16 cellular contexts compared by ENCODE assay signal in the genomic region with DNA sequence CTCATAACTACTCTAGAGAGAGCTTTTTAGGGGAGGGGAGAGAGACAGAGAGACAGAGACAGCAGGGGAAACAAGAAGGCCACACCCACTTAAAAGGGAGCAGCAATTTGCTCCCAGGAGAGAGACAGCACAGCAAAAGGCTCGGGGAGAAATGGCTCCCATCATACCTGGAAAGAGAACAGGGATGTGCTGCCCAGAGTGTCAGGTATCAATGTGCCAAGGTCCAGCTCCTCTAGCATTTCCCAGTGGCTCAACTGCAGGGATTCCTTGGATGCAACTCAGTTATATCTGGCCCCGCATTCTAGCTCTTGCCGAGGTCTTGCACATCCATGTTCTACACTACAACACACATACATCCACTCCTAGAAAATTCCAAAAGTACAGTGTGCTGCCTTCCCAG.
DNase-seq lines count a peak whose midpoint lies in the region; ATAC-seq and TF ChIP-seq lines count a peak whose summit lies in the region.
"Had no signal": no experiment of that assay in that cellular context is flagged by ENCODE, and none has a peak within 500 bp of the region (broad histone marks: within the 10 kb centered on the region; RNA-seq: fewer than 3 reads in every experiment).

No MANE protein-coding gene starts in this region.

- intact Hi-C loops in psoas muscle (cut with DNase I): no loop called here
- intact Hi-C loops in right lobe of liver (cut with DNase I): no loop called here
- intact Hi-C loops in dorsolateral prefrontal cortex (cut with DNase I): no loop called here

- H3K4me1 ChIP-seq in psoas muscle (no peaks in the 10 kb centered on the region), right lobe of liver (no peaks in the 10 kb centered on the region)
- H3K4me1 ChIP-seq: BE2C; BLaER1 treated with 17β-estradiol and CSF1 and Interleukin-3, amounts not matched to agents 10 nM and 100 nM; Caco-2 had no signal

- TF ChIP-seq CTCF in psoas muscle (IDR thresholded peaks at IDR 0.05) (no peak), right lobe of liver (IDR thresholded peaks at IDR 0.05) (no peak), dorsolateral prefrontal cortex (IDR thresholded peaks at IDR 0.05 in 54 of 56, conservative IDR thresholded peaks at IDR 0.05 in 2 of 56; ENCODE audit: low read depth in 1 of 56, partially characterized antibody in 56 of 56) (no peak)

- H3K27ac ChIP-seq in psoas muscle: no peak overlapping the region
- H3K27ac ChIP-seq in right lobe of liver: no peak overlapping the region
- H3K27ac ChIP-seq in dorsolateral prefrontal cortex: no peak overlapping the region
- H3K27ac ChIP-seq: BLaER1 treated with 17β-estradiol and CSF1 and Interleukin-3, amounts not matched to agents 10 nM and 100 nM; C4-2B had no signal

- H3K4me3 ChIP-seq in psoas muscle: no peak overlapping the region
- H3K4me3 ChIP-seq in right lobe of liver: no peak overlapping the region
- H3K4me3 ChIP-seq in dorsolateral prefrontal cortex: no peak overlapping the region
- H3K4me3 ChIP-seq: BLaER1 treated with 17β-estradiol and CSF1 and Interleukin-3, amounts not matched to agents 10 nM and 100 nM had no signal

- H3K9me3 ChIP-seq in psoas muscle (no peaks in the 10 kb centered on the region), right lobe of liver (no peaks in the 10 kb centered on the region)
- H3K9me3 ChIP-seq: BE2C had no signal

- H3K36me3 ChIP-seq in psoas muscle (ENCODE audit: insufficient read depth in 1 of 2, low read depth in 1 of 2) (no peaks in the 10 kb centered on the region), right lobe of liver (no peaks in the 10 kb centered on the region)
- H3K36me3 ChIP-seq: BE2C had no signal

- H3K27me3 ChIP-seq in psoas muscle (ENCODE audit: insufficient read depth in 3 of 3, low read length in 2 of 3) (no peaks in the 10 kb centered on the region), right lobe of liver (no peaks in the 10 kb centered on the region), dorsolateral prefrontal cortex (no peaks in the 10 kb centered on the region)
- H3K27me3 ChIP-seq: BE2C; BLaER1 treated with 17β-estradiol and CSF1 and Interleukin-3, amounts not matched to agents 10 nM and 100 nM had no signal

- peak in 3 of 4 donors; percentile 30 to 89 (median 77) for ATAC-seq in psoas muscle
- no peak for ATAC-seq in right lobe of liver
- ATAC-seq: CD8-positive, alpha-beta T cell had no signal

- WGBS in psoas muscle, 3 donors: 32 to 61% (median 42%) methylated on average over 3 of the region's 3 CpGs
- WGBS in right lobe of liver (ENCODE audit: insufficient coverage, low coverage, low lambda C conversion rate, missing lambda C conversion rate): 100% methylated on average over 2 of the region's 3 CpGs

- peak; percentile 22 for DNase-seq in islet precursor cell
- DNase-seq in psoas muscle: no peak
- DNase-seq in right lobe of liver: no peak
- DNase-seq in dorsolateral prefrontal cortex: no peak
- DNase-seq in RPMI8226: no peak
- DNase-seq: 8988T; ACHN; BE2C; Caco-2; Calu3; CD4-positive, alpha-beta T cell; CD8-positive, alpha-beta T cell; DMS79 treated with DMSO at 0.1 percent for 48 hours; GF-D8 had no signal

- TF ChIP-seq POLR2A in right lobe of liver (IDR thresholded peaks at IDR 0.05): no peak

Comparison
In these comparisons a context has a peak if more than half of its experiments do, and no peak if none do; other contexts are left out.
1. ATAC-seq: peak in psoas muscle (3 of 4); none in right lobe of liver (0 of 4).